Comparison of ENCODE assay signal across 20 cellular contexts in genomic region chr7:7306231-7306630, GRCh38.
"Had no signal": no experiment of that assay in that cellular context is flagged by ENCODE, and none has a peak within 500 bp of the region (broad histone marks: within the 10 kb centered on the region; RNA-seq: fewer than 3 reads in every experiment).

No MANE protein-coding gene starts in this region.

- H3K4me1 Mint-ChIP-seq: T-cell had no signal

- H3K9me3 Mint-ChIP-seq: T-cell had no signal

- DNase-seq: Karpas-422, KG1, MM.1S, NCI-H1092 treated with DMSO at 0.1 percent for 48 hours, NCI-H1417 treated with DMSO at 0.1 percent for 48 hours, NCI-H146, NCI-H1694 treated with DMSO at 0.1 percent for 48 hours, NCI-H1930, NCI-H2081, NCI-H2107, NCI-H2227 treated with DMSO at 0.1 percent for 48 hours, NCI-H446, NCI-H510A, NCI-H524 treated with DMSO at 0.1 percent for 48 hours, NCI-H82, Right ventricle myocardium superior, RPMI8226, SIG-M5, SW 1271, T-cell had no signal

- H3K4me3 Mint-ChIP-seq: T-cell had no signal

- ATAC-seq: T-cell had no signal

- H3K36me3 Mint-ChIP-seq: T-cell had no signal

- H3K27ac Mint-ChIP-seq: T-cell had no signal
